In the genomic region with DNA sequence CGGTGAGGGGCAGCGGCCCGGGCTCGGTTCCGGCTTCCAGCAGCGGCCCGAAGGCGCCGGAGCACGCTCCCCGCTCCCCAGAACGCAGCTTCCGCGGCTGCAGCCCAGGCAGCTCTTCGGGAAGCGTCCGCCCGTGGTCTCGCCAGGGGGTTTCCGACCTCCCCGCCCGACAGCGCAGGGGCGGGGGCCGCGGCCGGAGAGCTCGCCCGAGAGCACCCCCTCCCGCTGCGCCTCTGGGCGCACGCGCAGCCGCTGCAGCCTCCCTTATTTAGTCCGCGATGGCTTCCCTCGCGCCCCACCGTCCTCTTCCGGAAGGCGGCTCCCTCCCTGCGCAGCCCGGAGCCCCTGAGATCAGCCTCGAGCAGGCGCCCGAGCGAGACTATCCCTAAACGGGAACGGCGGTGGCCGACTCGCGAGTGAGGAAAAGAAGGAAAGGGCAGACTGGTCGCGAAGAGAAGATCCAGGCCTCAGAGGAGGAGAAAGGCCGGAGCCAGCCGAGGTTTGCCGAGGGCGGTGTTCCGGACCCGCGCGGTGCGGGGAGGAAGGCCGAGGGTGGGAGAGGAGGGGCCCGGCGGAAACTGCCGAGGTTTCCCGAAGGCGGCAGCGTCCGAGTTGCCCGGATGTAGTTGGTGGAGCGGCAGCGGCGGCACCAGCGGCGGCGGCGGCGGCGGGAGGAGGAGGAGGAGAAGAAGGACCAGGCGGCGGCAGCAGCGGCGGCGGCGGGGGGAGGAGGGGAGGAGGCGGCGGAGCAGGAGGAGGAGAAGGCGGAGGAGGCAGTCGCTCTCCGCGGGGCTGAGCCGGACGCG, we compare ENCODE assay signal across 8 cellular contexts. TPM values are rescaled to one million over a fixed set of nuclear protein-coding genes. Genes with fewer than 3 reads are reported as not detected.
DNase-seq lines count a peak whose midpoint lies in the region; ATAC-seq and TF ChIP-seq lines count a peak whose summit lies in the region.

TSS of gene WAC (plus strand) at position 610 of the 806 bp plus-strand sequence. CDS start 462 bp downstream, outside the sequence.

- no peaks in the 10 kb centered on the region for H3K9me3 ChIP-seq in DOHH2 (ENCODE audit: control insufficient read depth, insufficient read depth, low read length)

- H3K36me3 ChIP-seq in DOHH2 (ENCODE audit: control insufficient read depth, low read length), result peaks cover 62% of the 10 kb centered on the region
- H3K36me3 ChIP-seq in GM23338 (ENCODE audit: insufficient read depth), result peaks cover 32% of the 10 kb centered on the region

- DNase-seq in GM23338 (ENCODE audit: low spot score), result peak; percentile 95
- peak; percentile 89 for DNase-seq in LHCN-M2 (ENCODE audit: low read depth)
- DNase-seq in RPMI8226, result peak; percentile 96
- DNase-seq in fibroblast of mammary gland (ENCODE audit: low read depth), result peak; percentile 88
- peak; percentile 98 for DNase-seq in natural killer cell
- peak; percentile 96 for DNase-seq in stimulated activated naive CD4-positive, alpha-beta T cell treated with Interleukin-2 at 50 U/mL for 16 hours (lab: John Stamatoyannopoulos, UW)

- intact Hi-C loops in natural killer cell (cut with micrococcal nuclease), result loop anchor here (1.0 to 10.0 kb wide), 6 partner anchors 198 to 1995 kb away; partner anchors contain the start of genes ABI1, ACBD5, MASTL and MPP7

- H2AFZ ChIP-seq in GM23338, result peak within 1 kb of the TSS; percentile 66; the same call in 1 of the 2 replicates

- H3K27me3 Mint-ChIP-seq in GM23338 (ENCODE audit: insufficient read depth, low read depth, poor library complexity) (peaks cover 8% of the 10 kb centered on the region), natural killer cell (ENCODE audit: low read depth in 2 of 2) (no peaks in the 10 kb centered on the region)
- no peaks in the 10 kb centered on the region for H3K27me3 Mint-ChIP-seq in activated T-helper 17 cell treated with anti-CD3 and anti-CD28 coated beads, Interleukin-2, amount 50 U/mL, for 72 hours

- H4K20me1 ChIP-seq in DOHH2 (ENCODE audit: control insufficient read depth, insufficient read depth, low read depth, low read length) (peaks cover 31% of the 10 kb centered on the region), GM23338 (replicated peaks; ENCODE audit: insufficient read depth) (peaks cover 16% of the 10 kb centered on the region)

- H3K9me3 Mint-ChIP-seq in GM23338 (no peaks in the 10 kb centered on the region; the same call in 1 of the 3 replicates), natural killer cell (no peaks in the 10 kb centered on the region)
- no peaks in the 10 kb centered on the region for H3K9me3 Mint-ChIP-seq in activated T-helper 17 cell treated with anti-CD3 and anti-CD28 coated beads, Interleukin-2, amount 50 U/mL, for 72 hours

- H3K9me2 ChIP-seq in DOHH2 (replicated peaks; ENCODE audit: control insufficient read depth, low read length), result no peaks in the 10 kb centered on the region
- H3K9me2 ChIP-seq in GM23338 (ENCODE audit: insufficient read depth), result no peaks in the 10 kb centered on the region

- H3K4me3 Mint-ChIP-seq in GM23338, result peak within 1 kb of the TSS; percentile 96
- peak within 1 kb of the TSS; percentile 94 for H3K4me3 Mint-ChIP-seq in activated T-helper 17 cell treated with anti-CD3 and anti-CD28 coated beads, Interleukin-2, amount 50 U/mL, for 72 hours
- peak within 1 kb of the TSS; percentile 100 for H3K4me3 Mint-ChIP-seq in natural killer cell

- H3K27ac ChIP-seq in DOHH2 (ENCODE audit: low read depth, low read length) (peak within 1 kb of the TSS; percentile 94), GM23338 (ENCODE audit: low read depth) (peak within 1 kb of the TSS; percentile 100)

- H3K4me2 ChIP-seq in DOHH2 (ENCODE audit: low read length), result peak within 1 kb of the TSS; percentile 80
- H3K4me2 ChIP-seq in GM23338, result peak within 1 kb of the TSS; percentile 95

- H3K36me3 Mint-ChIP-seq in GM23338 (ENCODE audit: low read depth) (peaks cover 48% of the 10 kb centered on the region), natural killer cell (peaks cover 12% of the 10 kb centered on the region)
- peaks cover 67% of the 10 kb centered on the region for H3K36me3 Mint-ChIP-seq in activated T-helper 17 cell treated with anti-CD3 and anti-CD28 coated beads, Interleukin-2, amount 50 U/mL, for 72 hours (ENCODE audit: low read depth)

- TF ChIP-seq CTCF in DOHH2 (IDR thresholded peaks at IDR 0.05; ENCODE audit: low read depth, low read length, poor library complexity, severe bottlenecking) (no peak), GM23338 (conservative IDR thresholded peaks at IDR 0.05; ENCODE audit: low read depth in 2 of 2) (no peak), fibroblast of mammary gland (conservative IDR thresholded peaks at IDR 0.05; ENCODE audit: control insufficient read depth, insufficient read depth, low read depth, low read length) (no peak), natural killer cell (IDR thresholded peaks at IDR 0.05) (no peak)

- H3F3A ChIP-seq in DOHH2 (ENCODE audit: control insufficient read depth, insufficient read depth) (no peaks in the 10 kb centered on the region), GM23338 (replicated peaks; ENCODE audit: low read depth) (no peaks in the 10 kb centered on the region)

- peak; percentile 83 for ATAC-seq in GM23338
- ATAC-seq in activated T-helper 17 cell treated with anti-CD3 and anti-CD28 coated beads, Interleukin-2, amount 50 U/mL, for 72 hours (replicated peaks), result peak; percentile 86
- ATAC-seq in natural killer cell, result peak; percentile 77 to 92 (median 81)

- H3K27me3 ChIP-seq in DOHH2 (ENCODE audit: control insufficient read depth, low read length), result no peaks in the 10 kb centered on the region
- H3K27me3 ChIP-seq in GM23338 (ENCODE audit: insufficient read depth), result no peaks in the 10 kb centered on the region

- H3K27ac Mint-ChIP-seq in GM23338 (peak within 1 kb of the TSS; percentile 100), natural killer cell (peak within 1 kb of the TSS; percentile 100)
- peak within 1 kb of the TSS; percentile 100 for H3K27ac Mint-ChIP-seq in activated T-helper 17 cell treated with anti-CD3 and anti-CD28 coated beads, Interleukin-2, amount 50 U/mL, for 72 hours

- H3K4me3 ChIP-seq in DOHH2 (ENCODE audit: low read length), result peak within 1 kb of the TSS; percentile 80
- H3K4me3 ChIP-seq in GM23338, result peak within 1 kb of the TSS; percentile 84
- peak within 1 kb of the TSS; percentile 91 for H3K4me3 ChIP-seq in fibroblast of mammary gland (ENCODE audit: control insufficient read depth, low read depth, low read length)

- H3K4me1 Mint-ChIP-seq in GM23338 (peaks cover 34% of the 10 kb centered on the region), natural killer cell (peaks cover 59 to 81% of the 10 kb centered on the region in 2 donors)
- peaks cover 39% of the 10 kb centered on the region for H3K4me1 Mint-ChIP-seq in activated T-helper 17 cell treated with anti-CD3 and anti-CD28 coated beads, Interleukin-2, amount 50 U/mL, for 72 hours

- H3K4me1 ChIP-seq in DOHH2 (ENCODE audit: control insufficient read depth, low read length) (peaks cover 49% of the 10 kb centered on the region), GM23338 (ENCODE audit: insufficient read depth) (peaks cover 11% of the 10 kb centered on the region; the same call in 1 of the 2 replicates)

- H3K79me2 ChIP-seq in DOHH2 (ENCODE audit: control insufficient read depth, low read length) (peaks cover 83% of the 10 kb centered on the region), GM23338 (replicated peaks; ENCODE audit: insufficient read depth) (peaks cover 52% of the 10 kb centered on the region)

TF ChIP-seq in GM23338, 12 proteins besides CTCF, POLR2A, EP300 and RAD21:
- TF ChIP-seq POLR2AphosphoS5 (IDR thresholded peaks at IDR 0.05; ENCODE audit: low read depth) (peak; percentile 94), ETS1 (IDR thresholded peaks at IDR 0.05) (0 out of 2 replicates have a peak, but pooled peaks have one; percentile 41), CREB1 (CRISPR knock-in tag; IDR thresholded peaks at IDR 0.05; ENCODE audit: low read depth) (0 out of 2 replicates have a peak, but pooled peaks have one; percentile 3)
- TF ChIP-seq, protein P1, sequence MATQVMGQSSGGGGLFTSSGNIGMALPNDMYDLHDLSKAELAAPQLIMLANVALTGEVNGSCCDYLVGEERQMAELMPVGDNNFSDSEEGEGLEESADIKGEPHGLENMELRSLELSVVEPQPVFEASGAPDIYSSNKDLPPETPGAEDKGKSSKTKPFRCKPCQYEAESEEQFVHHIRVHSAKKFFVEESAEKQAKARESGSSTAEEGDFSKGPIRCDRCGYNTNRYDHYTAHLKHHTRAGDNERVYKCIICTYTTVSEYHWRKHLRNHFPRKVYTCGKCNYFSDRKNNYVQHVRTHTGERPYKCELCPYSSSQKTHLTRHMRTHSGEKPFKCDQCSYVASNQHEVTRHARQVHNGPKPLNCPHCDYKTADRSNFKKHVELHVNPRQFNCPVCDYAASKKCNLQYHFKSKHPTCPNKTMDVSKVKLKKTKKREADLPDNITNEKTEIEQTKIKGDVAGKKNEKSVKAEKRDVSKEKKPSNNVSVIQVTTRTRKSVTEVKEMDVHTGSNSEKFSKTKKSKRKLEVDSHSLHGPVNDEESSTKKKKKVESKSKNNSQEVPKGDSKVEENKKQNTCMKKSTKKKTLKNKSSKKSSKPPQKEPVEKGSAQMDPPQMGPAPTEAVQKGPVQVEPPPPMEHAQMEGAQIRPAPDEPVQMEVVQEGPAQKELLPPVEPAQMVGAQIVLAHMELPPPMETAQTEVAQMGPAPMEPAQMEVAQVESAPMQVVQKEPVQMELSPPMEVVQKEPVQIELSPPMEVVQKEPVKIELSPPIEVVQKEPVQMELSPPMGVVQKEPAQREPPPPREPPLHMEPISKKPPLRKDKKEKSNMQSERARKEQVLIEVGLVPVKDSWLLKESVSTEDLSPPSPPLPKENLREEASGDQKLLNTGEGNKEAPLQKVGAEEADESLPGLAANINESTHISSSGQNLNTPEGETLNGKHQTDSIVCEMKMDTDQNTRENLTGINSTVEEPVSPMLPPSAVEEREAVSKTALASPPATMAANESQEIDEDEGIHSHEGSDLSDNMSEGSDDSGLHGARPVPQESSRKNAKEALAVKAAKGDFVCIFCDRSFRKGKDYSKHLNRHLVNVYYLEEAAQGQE (IDR thresholded peaks at IDR 0.05; ENCODE audit: unreplicated experiment), result no peak

RNA-seq across cellular contexts. Expression of gene WAC, which starts in this region (rescaled TPM):
- 106 and 116 TPM in 2 replicates for total RNA-seq in GM23338 (2014; rRNA removed; shearing (Covaris generic))
- 52.8 and 59.4 TPM in 2 replicates for polyA plus RNA-seq in GM23338 (2016; fragmentation: Nextera tagmentation; extraction: Ambion mirVana)
- 56.5 and 64.7 TPM in 2 replicates for total RNA-seq in LHCN-M2 (2014; rRNA removed)
- polyA plus RNA-seq in LHCN-M2 (2012), result 28.5 TPM
- 100 to 1,000 TPM; 119 to 123 TPM for total RNA-seq in activated T-helper 17 cell treated with anti-CD3 and anti-CD28 coated beads, Interleukin-2, amount 50 U/mL, for 72 hours
- 100 to 1,000 TPM; 225 to 245 (median 226) TPM for total RNA-seq in natural killer cell

Comparison
In these comparisons a context has a peak if more than half of its experiments do, and no peak if none do; other contexts are left out.
1. Peak in every context shown above with its lines: DNase-seq, ATAC-seq, H3K4me3 ChIP-seq and H3K27ac ChIP-seq.